12 cellular contexts compared by ENCODE assay signal in the genomic region with DNA sequence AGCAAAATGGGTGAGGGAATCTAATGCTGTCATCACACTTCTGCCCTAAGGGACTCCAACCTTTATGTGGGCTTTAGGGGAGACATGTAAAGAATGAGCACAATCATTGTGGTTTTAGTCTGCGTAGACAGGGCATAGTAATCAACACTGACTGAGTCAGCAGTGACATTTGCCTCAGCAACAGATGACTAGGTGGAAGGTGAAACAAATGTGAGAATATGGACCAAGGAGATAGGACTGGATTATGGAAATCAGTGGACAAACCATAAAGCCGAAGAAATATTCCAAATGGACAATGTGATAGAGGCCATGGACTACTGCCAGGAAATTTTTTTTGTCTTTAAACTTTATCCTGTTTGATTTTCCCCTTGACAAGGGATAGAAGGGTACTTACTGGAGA.
DNase-seq lines count a peak whose midpoint lies in the region; ATAC-seq and TF ChIP-seq lines count a peak whose summit lies in the region.
"Had no signal": no experiment of that assay in that cellular context is flagged by ENCODE, and none has a peak within 500 bp of the region (broad histone marks: within the 10 kb centered on the region; RNA-seq: fewer than 3 reads in every experiment).

No MANE protein-coding gene starts in this region.

- no peak overlapping the region for H3K4me3 ChIP-seq in astrocyte of the cerebellum (ENCODE audit: low read depth, low read length)

- in situ Hi-C loops in astrocyte of the cerebellum (cut with HindIII; ENCODE audit: low sequenced_read_pairs): no loop called here

- ATAC-seq in activated CD4-positive, CD25-positive, alpha-beta regulatory T cell treated with anti-CD3 and anti-CD28 coated beads, Interleukin-2, amount 50 U/mL, for 24 hours: peak; percentile 84 to 85
- ATAC-seq in HG02870 (IDR thresholded peaks at IDR 0.05; ENCODE audit: unreplicated experiment): no peak

- no peak for DNase-seq in activated CD4-positive, CD25-positive, alpha-beta regulatory T cell treated with anti-CD3 and anti-CD28 coated beads, Interleukin-2, amount 50 U/mL, for 72 hours
- DNase-seq in HS-5 (ENCODE audit: low read depth): peak; percentile 68
- peak; percentile 71 for DNase-seq in astrocyte of the cerebellum (ENCODE audit: low read depth)
- peak; percentile 43 for DNase-seq in myocyte (ENCODE audit: low read depth)
- DNase-seq in cerebellar cortex (ENCODE audit: low spot score): no peak
- no peak for DNase-seq in pons (ENCODE audit: low spot score)
- DNase-seq: activated B cell treated with CpG ODN at 0.5 μM for 24 hours, BE2C, head of caudate nucleus, NCI-H1092 treated with DMSO at 0.1 percent for 48 hours had no signal

- no peak for TF ChIP-seq CTCF in astrocyte of the cerebellum (IDR thresholded peaks at IDR 0.05; ENCODE audit: low read depth, low read length, missing control alignments)

Comparison
In these comparisons a context has a peak if more than half of its experiments do, and no peak if none do; other contexts are left out.
1. DNase-seq: peak in HS-5 (single experiment), astrocyte of the cerebellum (single experiment) and myocyte (single experiment); none in activated CD4-positive, CD25-positive, alpha-beta regulatory T cell treated with anti-CD3 and anti-CD28 coated beads, Interleukin-2, amount 50 U/mL, for 72 hours (single experiment), cerebellar cortex (single experiment) and pons (single experiment).